In the genomic region with DNA sequence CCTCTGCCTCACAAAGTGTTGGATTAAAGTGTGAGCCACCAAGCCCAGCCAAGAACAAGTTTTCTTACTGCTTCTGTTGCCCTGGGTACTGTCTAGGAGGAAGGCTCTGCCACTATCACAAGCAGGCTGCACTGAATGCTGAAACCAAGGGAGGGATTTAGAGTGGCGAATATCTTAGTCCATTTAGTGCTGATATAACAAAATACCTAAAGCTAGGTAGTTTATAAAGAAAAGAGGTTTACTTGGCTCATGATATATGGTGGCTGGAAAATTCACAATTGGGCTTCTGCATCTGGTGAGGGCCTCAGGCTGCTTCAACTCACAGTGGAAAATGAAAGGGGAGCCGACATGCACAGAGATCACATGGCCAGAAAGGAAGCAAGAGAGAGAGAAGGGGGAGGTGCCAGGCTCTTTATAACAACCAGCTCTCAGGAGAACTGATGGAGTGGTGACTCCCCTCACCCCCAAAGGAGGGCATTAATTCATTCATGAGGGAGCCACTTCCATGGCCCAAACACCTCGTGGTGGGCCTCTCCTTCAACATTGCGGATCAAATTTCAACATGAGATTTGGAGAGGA, we compare ENCODE assay signal across 3 cellular contexts.
TF ChIP-seq lines count a peak whose summit lies in the region.

No MANE protein-coding gene starts in this region.

TF ChIP-seq in A549, 52 proteins besides CTCF, POLR2A, EP300 and RAD21:
- TF ChIP-seq MAFK (IDR thresholded peaks at IDR 0.05; ENCODE audit: partially characterized antibody) (peak; percentile 70), EHMT2 (IDR thresholded peaks at IDR 0.05; ENCODE audit: low read depth) (no peak)

TF ChIP-seq in IMR-90, 13 proteins besides CTCF, POLR2A, EP300 and RAD21:
- TF ChIP-seq BHLHE40 (IDR thresholded peaks at IDR 0.05; ENCODE audit: low read depth, low read length) (no peak), ELK1 (IDR thresholded peaks at IDR 0.05; ENCODE audit: borderline replicate concordance, low read depth, low read length) (no peak), RCOR1 (IDR thresholded peaks at IDR 0.05; ENCODE audit: insufficient replicate concordance, low read length) (no peak), MAFK (IDR thresholded peaks at IDR 0.05; ENCODE audit: low read depth, low read length) (peak; percentile 39; the same call in 1 of the 2 replicates)

TF ChIP-seq in K562, 482 proteins besides CTCF, POLR2A, EP300 and RAD21:
- 0 out of 2 replicates have a peak, but pooled peaks have one; percentile 8 for TF ChIP-seq ZNF316 (IDR thresholded peaks at IDR 0.05)
- no peak for TF ChIP-seq CBX8 (IDR thresholded peaks at IDR 0.05; ENCODE audit: borderline replicate concordance, extremely low read depth, low read depth, low read length, poor library complexity, severe bottlenecking)
- TF ChIP-seq CLOCK (CRISPR knock-in tag; IDR thresholded peaks at IDR 0.05; ENCODE audit: borderline replicate concordance), result no peak
TF ChIP-seq in K562: peak in this region for 1.
